ENCODE assay signal across 11 cellular contexts in the genomic region with DNA sequence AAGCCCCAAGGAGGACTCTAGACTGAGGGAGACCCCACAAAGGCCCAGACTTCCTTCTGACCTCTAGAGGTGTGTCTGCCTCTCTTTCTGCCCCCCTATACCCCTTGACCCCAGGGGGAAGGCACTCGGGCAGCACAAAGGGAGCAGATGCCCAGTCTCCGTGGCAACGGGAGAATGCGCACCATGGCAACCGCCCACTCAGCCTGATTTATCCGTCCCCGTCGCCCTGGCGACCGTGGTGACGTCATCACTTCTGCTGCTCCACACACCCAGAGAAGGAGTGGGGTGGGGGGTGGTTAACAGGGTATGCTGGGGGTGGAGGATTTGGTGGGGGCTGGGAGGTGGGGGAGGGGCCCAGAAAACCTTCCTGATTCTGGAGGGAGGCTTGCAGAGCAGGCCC. TPM values are rescaled to one million over a fixed set of nuclear protein-coding genes. Genes with fewer than 3 reads are reported as not detected.
DNase-seq lines count a peak whose midpoint lies in the region; ATAC-seq and TF ChIP-seq lines count a peak whose summit lies in the region.
"Had no signal": no experiment of that assay in that cellular context is flagged by ENCODE, and none has a peak within 500 bp of the region (broad histone marks: within the 10 kb centered on the region; RNA-seq: fewer than 3 reads in every experiment).

No MANE protein-coding gene starts in this region.

- H3K36me3 ChIP-seq in hepatocyte (replicated peaks; ENCODE audit: insufficient read depth, low read depth) = no peaks in the 10 kb centered on the region

- ATAC-seq in T-helper 17 cell = peak; percentile 78

- TF ChIP-seq CTCF in endothelial cell (IDR thresholded peaks at IDR 0.05; ENCODE audit: unreplicated experiment) (no peak), hepatocyte (IDR thresholded peaks at IDR 0.05; ENCODE audit: poor library complexity) (no peak)

- no peaks in the 10 kb centered on the region for H3K27me3 ChIP-seq in hepatocyte

- DNase-seq in SHP77 (lab: John Stamatoyannopoulos, UW) (peak; percentile 66 to 69), SHP77 treated with DMSO at 0.1 percent for 48 hours (lab: John Stamatoyannopoulos, UW) (no peak), T-helper 17 cell (peak in 1 of 3 donors; percentile 37), endothelial cell (ENCODE audit: low spot score) (peak; percentile 46), T-helper 9 cell (no peak), hepatocyte (ENCODE audit: low spot score) (no peak), SKM-1 treated with dmso at 0.1 percent for 144 hours (lab: John Stamatoyannopoulos, UW; ENCODE audit: unreplicated experiment) (no peak)
- DNase-seq in stimulated activated CD4-positive, alpha-beta T cell treated with anti-CD3 and anti-CD28 coated beads, TNF-alpha, amount 100 ng/mL, for 48 hours (ENCODE audit: low read depth in 3 of 3) = peak in 2 of 3 donors; percentile 18 to 21

- H3K27me3 Mint-ChIP-seq in T-helper 17 cell = peaks cover 35% of the 10 kb centered on the region
- H3K27me3 Mint-ChIP-seq in endothelial cell (ENCODE audit: unreplicated experiment) = peaks cover 7% of the 10 kb centered on the region

- H3K4me1 ChIP-seq in hepatocyte (ENCODE audit: insufficient read depth) = peaks cover 6% of the 10 kb centered on the region

- no peak overlapping the region for H3K4me3 ChIP-seq in hepatocyte

- 70% methylated on average over 11 of the region's 11 CpGs for WGBS in hepatocyte (ENCODE audit: low lambda C conversion rate, missing lambda C conversion rate)

- H3K9me3 ChIP-seq in T-helper 17 cell (ENCODE audit: control insufficient read depth, low read length, poor library complexity, severe bottlenecking) = no peaks in the 10 kb centered on the region
- no peaks in the 10 kb centered on the region for H3K9me3 ChIP-seq in hepatocyte (ENCODE audit: low read depth)

- no peaks in the 10 kb centered on the region for H3K79me2 ChIP-seq in hepatocyte

- H3K9me2 ChIP-seq in hepatocyte (replicated peaks; ENCODE audit: insufficient read depth) = no peaks in the 10 kb centered on the region

- H3K4me3 Mint-ChIP-seq in T-helper 17 cell (no peak overlapping the region), endothelial cell (ENCODE audit: unreplicated experiment) (no peak overlapping the region)
- H3K4me3 Mint-ChIP-seq: CD14-positive monocyte had no signal

- no peak overlapping the region for H3K27ac Mint-ChIP-seq in T-helper 17 cell
- no peak overlapping the region for H3K27ac Mint-ChIP-seq in endothelial cell (ENCODE audit: unreplicated experiment)

- no peak overlapping the region for H3K4me2 ChIP-seq in hepatocyte
- H3K4me2 ChIP-seq: KMS-11 had no signal

- H2AFZ ChIP-seq in hepatocyte = no peak overlapping the region

- no peak overlapping the region for H3K27ac ChIP-seq in hepatocyte
- H3K27ac ChIP-seq: epithelial cell of prostate, KMS-11 had no signal

- no peaks in the 10 kb centered on the region for H3K9me3 Mint-ChIP-seq in endothelial cell (ENCODE audit: unreplicated experiment)
- H3K9me3 Mint-ChIP-seq: CD14-positive monocyte had no signal

- H4K20me1 ChIP-seq in hepatocyte (ENCODE audit: insufficient read depth, poor library complexity, severe bottlenecking) = no peaks in the 10 kb centered on the region

- H3K4me1 Mint-ChIP-seq in T-helper 17 cell = peaks cover 3% of the 10 kb centered on the region
- peaks cover 8% of the 10 kb centered on the region for H3K4me1 Mint-ChIP-seq in endothelial cell (ENCODE audit: unreplicated experiment)
- H3K4me1 Mint-ChIP-seq: CD14-positive monocyte had no signal

- peaks cover 5% of the 10 kb centered on the region for H3K36me3 Mint-ChIP-seq in T-helper 17 cell (ENCODE audit: low read depth)
- no peaks in the 10 kb centered on the region for H3K36me3 Mint-ChIP-seq in endothelial cell (ENCODE audit: low read depth, unreplicated experiment)
- H3K36me3 Mint-ChIP-seq: CD14-positive monocyte had no signal

RNA-seq across cellular contexts. Expression of gene CELF3, which starts 6.4 kb away (rescaled TPM):
- total RNA-seq in T-helper 17 cell (under 1 TPM in 1 of 2 donors, not detected in 1; 0.34 TPM), endothelial cell (ENCODE audit: unreplicated experiment) (not detected), hepatocyte (1.2 and 2.1 TPM in 2 replicates)
- polyA plus RNA-seq in hepatocyte = 0.85 and 1.1 TPM in 2 replicates
- polyA plus RNA-seq: CD14-positive monocyte had no signal

RNA-seq across cellular contexts. Expression of gene RIIAD1, which starts 11.1 kb away (rescaled TPM):
- not detected for total RNA-seq in T-helper 17 cell
- not detected for total RNA-seq in endothelial cell (ENCODE audit: unreplicated experiment)
- total RNA-seq in hepatocyte = 7.9 TPM in 1 of 2 replicates, not detected in the other
- polyA plus RNA-seq in hepatocyte = 2.3 TPM in 1 of 2 replicates, not detected in the other
- polyA plus RNA-seq: CD14-positive monocyte had no signal

RNA-seq across cellular contexts. Expression of gene MRPL9, which starts 53.1 kb away (rescaled TPM):
- total RNA-seq in T-helper 17 cell (100 to 1,000 TPM in 1 of 2 donors, 10 to 100 TPM in 1; 99.8 to 124 TPM), endothelial cell (ENCODE audit: unreplicated experiment) (99.5 TPM), hepatocyte (50.3 and 68.8 TPM in 2 replicates)
- 72.5 and 88.0 TPM in 2 replicates for polyA plus RNA-seq in hepatocyte

Comparison
In these comparisons a context has a peak if more than half of its experiments do, and no peak if none do; other contexts are left out.
1. DNase-seq: peak in SHP77 (2 of 2), endothelial cell (single experiment) and stimulated activated CD4-positive, alpha-beta T cell treated with anti-CD3 and anti-CD28 coated beads, TNF-alpha, amount 100 ng/mL, for 48 hours (2 of 3); none in SHP77 treated with DMSO at 0.1 percent for 48 hours (single experiment), T-helper 9 cell (single experiment), hepatocyte (single experiment) and SKM-1 treated with dmso at 0.1 percent for 144 hours (single experiment).